ENCODE assay signal across 18 cellular contexts in genomic region chr1:154739654-154740053, GRCh38.
DNase-seq lines count a peak whose midpoint lies in the region; ATAC-seq lines count a peak whose summit lies in the region.
"Had no signal": no experiment of that assay in that cellular context is flagged by ENCODE, and none has a peak within 500 bp of the region (broad histone marks: within the 10 kb centered on the region; RNA-seq: fewer than 3 reads in every experiment).

No MANE protein-coding gene starts in this region.

- peaks cover 4% of the 10 kb centered on the region for H3K36me3 Mint-ChIP-seq in activated naive CD8-positive, alpha-beta T cell treated with anti-CD3 and anti-CD28 coated beads, Interleukin-2, amount 10 ng/mL, durations not matched to agents 7 days and 5 days
- no peaks in the 10 kb centered on the region for H3K36me3 Mint-ChIP-seq in activated naive CD8-positive, alpha-beta T cell treated with anti-CD3 and anti-CD28 coated beads, Interleukin-2, amount 50 U/mL, for 24 hours (ENCODE audit: low read depth)
- no peaks in the 10 kb centered on the region for H3K36me3 Mint-ChIP-seq in activated T-helper 2 cell treated with anti-CD3 and anti-CD28 coated beads, Interferon-gamma antibody, Interleukin-2, Interleukin-4, amounts not matched to agents 10 μg/mL and 5 μg/mL and 100 μg/mL, durations not matched to agents 14 hours and 24 hours and 36 hours (ENCODE audit: low read depth)
- H3K36me3 Mint-ChIP-seq: CD4-positive, CD25-positive, alpha-beta regulatory T cell had no signal

- ATAC-seq in activated naive CD8-positive, alpha-beta T cell treated with anti-CD3 and anti-CD28 coated beads, Interleukin-2, amount 10 ng/mL, durations not matched to agents 7 days and 5 days (ENCODE audit: low read depth): no peak
- ATAC-seq in activated naive CD8-positive, alpha-beta T cell treated with anti-CD3 and anti-CD28 coated beads, Interleukin-2, amount 50 U/mL, for 24 hours: no peak
- ATAC-seq in HG02852 (IDR thresholded peaks at IDR 0.05; ENCODE audit: unreplicated experiment) (no peak), GM21447 (IDR thresholded peaks at IDR 0.05; ENCODE audit: unreplicated experiment) (no peak)

- no peak overlapping the region for H3K4me3 Mint-ChIP-seq in activated naive CD8-positive, alpha-beta T cell treated with anti-CD3 and anti-CD28 coated beads, Interleukin-2, amount 10 ng/mL, durations not matched to agents 7 days and 5 days
- H3K4me3 Mint-ChIP-seq in activated naive CD8-positive, alpha-beta T cell treated with anti-CD3 and anti-CD28 coated beads, Interleukin-2, amount 50 U/mL, for 24 hours: no peak overlapping the region
- H3K4me3 Mint-ChIP-seq in activated T-helper 2 cell treated with anti-CD3 and anti-CD28 coated beads, Interferon-gamma antibody, Interleukin-2, Interleukin-4, amounts not matched to agents 10 μg/mL and 5 μg/mL and 100 μg/mL, durations not matched to agents 14 hours and 24 hours and 36 hours (ENCODE audit: low read depth): no peak overlapping the region
- H3K4me3 Mint-ChIP-seq: CD4-positive, CD25-positive, alpha-beta regulatory T cell; HFFc6 had no signal

- POLR2A ChIA-PET in activated naive CD8-positive, alpha-beta T cell treated with anti-CD3 and anti-CD28 coated beads, Interleukin-2, amount 10 ng/mL, durations not matched to agents 7 days and 5 days (lab: Charles Lee): no interaction called here

- peaks cover 3% of the 10 kb centered on the region for H3K9me3 Mint-ChIP-seq in activated naive CD8-positive, alpha-beta T cell treated with anti-CD3 and anti-CD28 coated beads, Interleukin-2, amount 10 ng/mL, durations not matched to agents 7 days and 5 days
- H3K9me3 Mint-ChIP-seq in activated naive CD8-positive, alpha-beta T cell treated with anti-CD3 and anti-CD28 coated beads, Interleukin-2, amount 50 U/mL, for 24 hours: no peaks in the 10 kb centered on the region
- peaks cover 5% of the 10 kb centered on the region for H3K9me3 Mint-ChIP-seq in activated T-helper 2 cell treated with anti-CD3 and anti-CD28 coated beads, Interferon-gamma antibody, Interleukin-2, Interleukin-4, amounts not matched to agents 10 μg/mL and 5 μg/mL and 100 μg/mL, durations not matched to agents 14 hours and 24 hours and 36 hours
- H3K9me3 Mint-ChIP-seq: CD4-positive, CD25-positive, alpha-beta regulatory T cell; HFFc6 had no signal

- peaks cover 38% of the 10 kb centered on the region for H3K4me1 Mint-ChIP-seq in activated naive CD8-positive, alpha-beta T cell treated with anti-CD3 and anti-CD28 coated beads, Interleukin-2, amount 10 ng/mL, durations not matched to agents 7 days and 5 days
- peaks cover 60% of the 10 kb centered on the region for H3K4me1 Mint-ChIP-seq in activated naive CD8-positive, alpha-beta T cell treated with anti-CD3 and anti-CD28 coated beads, Interleukin-2, amount 50 U/mL, for 24 hours
- peaks cover 63% of the 10 kb centered on the region for H3K4me1 Mint-ChIP-seq in activated T-helper 2 cell treated with anti-CD3 and anti-CD28 coated beads, Interferon-gamma antibody, Interleukin-2, Interleukin-4, amounts not matched to agents 10 μg/mL and 5 μg/mL and 100 μg/mL, durations not matched to agents 14 hours and 24 hours and 36 hours (ENCODE audit: low read depth)
- H3K4me1 Mint-ChIP-seq: CD4-positive, CD25-positive, alpha-beta regulatory T cell had no signal

- H3K27ac Mint-ChIP-seq in activated naive CD8-positive, alpha-beta T cell treated with anti-CD3 and anti-CD28 coated beads, Interleukin-2, amount 10 ng/mL, durations not matched to agents 7 days and 5 days: no peak overlapping the region
- no peak overlapping the region for H3K27ac Mint-ChIP-seq in activated naive CD8-positive, alpha-beta T cell treated with anti-CD3 and anti-CD28 coated beads, Interleukin-2, amount 50 U/mL, for 24 hours
- peak overlapping the region; percentile 37 for H3K27ac Mint-ChIP-seq in activated T-helper 2 cell treated with anti-CD3 and anti-CD28 coated beads, Interferon-gamma antibody, Interleukin-2, Interleukin-4, amounts not matched to agents 10 μg/mL and 5 μg/mL and 100 μg/mL, durations not matched to agents 14 hours and 24 hours and 36 hours
- H3K27ac Mint-ChIP-seq: CD4-positive, CD25-positive, alpha-beta regulatory T cell; HFFc6 had no signal

- peak; percentile 20 for DNase-seq in activated naive CD8-positive, alpha-beta T cell treated with anti-CD3 and anti-CD28 coated beads, Interleukin-2, amount 10 ng/mL, durations not matched to agents 7 days and 5 days
- no peak for DNase-seq in activated naive CD8-positive, alpha-beta T cell treated with anti-CD3 and anti-CD28 coated beads, Interleukin-2, amount 50 U/mL, for 24 hours
- no peak for DNase-seq in activated T-helper 2 cell treated with anti-CD3 and anti-CD28 coated beads, Interferon-gamma antibody, Interleukin-2, Interleukin-4, amounts not matched to agents 10 μg/mL and 5 μg/mL and 100 μg/mL, durations not matched to agents 14 hours and 24 hours and 36 hours (ENCODE audit: low spot score)
- peak; percentile 87 for DNase-seq in myocyte (ENCODE audit: low read depth)
- DNase-seq in stimulated activated CD8-positive, alpha-beta memory T cell treated with anti-CD3 and anti-CD28 coated beads, Interleukin-4, amount 100 ng/mL, for 48 hours: peak; percentile 30
- DNase-seq in mucosa of gallbladder (ENCODE audit: low spot score): no peak
- DNase-seq: CD4-positive, CD25-positive, alpha-beta regulatory T cell; GOT3; HFFc6; KBM-7; NCI-H1105 treated with DMSO at 0.1 percent for 48 hours; NCI-H146; NCI-H1930; NCI-H2227 treated with DMSO at 0.1 percent for 48 hours; NCI-H526 treated with DMSO at 0.1 percent for 48 hours; SHP77 had no signal

- peaks cover 40% of the 10 kb centered on the region for H3K27me3 Mint-ChIP-seq in activated naive CD8-positive, alpha-beta T cell treated with anti-CD3 and anti-CD28 coated beads, Interleukin-2, amount 10 ng/mL, durations not matched to agents 7 days and 5 days
- peaks cover 8% of the 10 kb centered on the region for H3K27me3 Mint-ChIP-seq in activated naive CD8-positive, alpha-beta T cell treated with anti-CD3 and anti-CD28 coated beads, Interleukin-2, amount 50 U/mL, for 24 hours
- no peaks in the 10 kb centered on the region for H3K27me3 Mint-ChIP-seq in activated T-helper 2 cell treated with anti-CD3 and anti-CD28 coated beads, Interferon-gamma antibody, Interleukin-2, Interleukin-4, amounts not matched to agents 10 μg/mL and 5 μg/mL and 100 μg/mL, durations not matched to agents 14 hours and 24 hours and 36 hours (ENCODE audit: low read depth)

- intact Hi-C loops in activated T-helper 2 cell treated with anti-CD3 and anti-CD28 coated beads, Interferon-gamma antibody, Interleukin-2, Interleukin-4, amounts not matched to agents 10 μg/mL and 5 μg/mL and 100 μg/mL, durations not matched to agents 14 hours and 24 hours and 36 hours (cut with micrococcal nuclease): loop anchor here (10.0 kb wide), 1 partner anchor 45 kb away; no protein-coding TSS in a partner anchor

Comparison
In these comparisons a context has a peak if more than half of its experiments do, and no peak if none do; other contexts are left out.
1. DNase-seq: peak in activated naive CD8-positive, alpha-beta T cell treated with anti-CD3 and anti-CD28 coated beads, Interleukin-2, amount 10 ng/mL, durations not matched to agents 7 days and 5 days (single experiment), myocyte (single experiment) and stimulated activated CD8-positive, alpha-beta memory T cell treated with anti-CD3 and anti-CD28 coated beads, Interleukin-4, amount 100 ng/mL, for 48 hours (single experiment); none in activated naive CD8-positive, alpha-beta T cell treated with anti-CD3 and anti-CD28 coated beads, Interleukin-2, amount 50 U/mL, for 24 hours (single experiment), activated T-helper 2 cell treated with anti-CD3 and anti-CD28 coated beads, Interferon-gamma antibody, Interleukin-2, Interleukin-4, amounts not matched to agents 10 μg/mL and 5 μg/mL and 100 μg/mL, durations not matched to agents 14 hours and 24 hours and 36 hours (single experiment) and mucosa of gallbladder (single experiment).